Comparison of ENCODE assay signal across 16 cellular contexts in genomic region chr7:131233193-131233592, GRCh38.
"Had no signal": no experiment of that assay in that cellular context is flagged by ENCODE, and none has a peak within 500 bp of the region (broad histone marks: within the 10 kb centered on the region; RNA-seq: fewer than 3 reads in every experiment).

No MANE protein-coding gene starts in this region.

- H3K27me3 Mint-ChIP-seq: memory B cell, naive B cell had no signal

- H3K36me3 ChIP-seq: brain microvascular endothelial cell, upper lobe of right lung had no signal

- H3K36me3 Mint-ChIP-seq: memory B cell, naive B cell had no signal

- H3K4me2 ChIP-seq: smooth muscle cell had no signal

- H3K27ac Mint-ChIP-seq: memory B cell had no signal

- H3K27ac ChIP-seq: brain microvascular endothelial cell, upper lobe of right lung had no signal

- H3K9me3 ChIP-seq: mucosa of descending colon, upper lobe of right lung had no signal

- H3K4me3 ChIP-seq: dorsolateral prefrontal cortex, mucosa of descending colon, smooth muscle cell, upper lobe of right lung had no signal

- H3K27me3 ChIP-seq: brain microvascular endothelial cell, dorsolateral prefrontal cortex, upper lobe of right lung had no signal

- ATAC-seq: mucosa of descending colon, sciatic nerve, upper lobe of right lung had no signal

- H3K9me3 Mint-ChIP-seq: memory B cell, naive B cell had no signal

- H3K4me3 Mint-ChIP-seq: memory B cell had no signal

- DNase-seq: activated CD4-positive, alpha-beta T cell treated with anti-CD3 and anti-CD28 coated beads for 48 hours; activated CD4-positive, CD25-positive, alpha-beta regulatory T cell; activated CD8-positive, alpha-beta memory T cell treated with anti-CD3 and anti-CD28 coated beads, Interleukin-2, amount 50 U/mL, for 48 hours; activated gamma-delta T cell; aorta; brain microvascular endothelial cell; central memory CD4-positive, alpha-beta T cell; dorsolateral prefrontal cortex; mucosa of descending colon; naive B cell; stimulated activated CD4-positive, alpha-beta T cell treated with anti-CD3 and anti-CD28 coated beads, Interleukin-4, amount 100 ng/mL, for 1 hour; SW 1271; upper lobe of right lung had no signal
